Comparison of ENCODE assay signal across 1 cellular context in genomic region chr3:86948840-86949239, GRCh38.
TF ChIP-seq lines count a peak whose summit lies in the region.

No MANE protein-coding gene starts in this region.

TF ChIP-seq in SK-N-SH treated with all-trans-retinoic acid at 6 μM for 48 hours, 23 proteins besides CTCF, POLR2A, EP300 and RAD21 (continued from another document):
- TF ChIP-seq, protein P1, sequence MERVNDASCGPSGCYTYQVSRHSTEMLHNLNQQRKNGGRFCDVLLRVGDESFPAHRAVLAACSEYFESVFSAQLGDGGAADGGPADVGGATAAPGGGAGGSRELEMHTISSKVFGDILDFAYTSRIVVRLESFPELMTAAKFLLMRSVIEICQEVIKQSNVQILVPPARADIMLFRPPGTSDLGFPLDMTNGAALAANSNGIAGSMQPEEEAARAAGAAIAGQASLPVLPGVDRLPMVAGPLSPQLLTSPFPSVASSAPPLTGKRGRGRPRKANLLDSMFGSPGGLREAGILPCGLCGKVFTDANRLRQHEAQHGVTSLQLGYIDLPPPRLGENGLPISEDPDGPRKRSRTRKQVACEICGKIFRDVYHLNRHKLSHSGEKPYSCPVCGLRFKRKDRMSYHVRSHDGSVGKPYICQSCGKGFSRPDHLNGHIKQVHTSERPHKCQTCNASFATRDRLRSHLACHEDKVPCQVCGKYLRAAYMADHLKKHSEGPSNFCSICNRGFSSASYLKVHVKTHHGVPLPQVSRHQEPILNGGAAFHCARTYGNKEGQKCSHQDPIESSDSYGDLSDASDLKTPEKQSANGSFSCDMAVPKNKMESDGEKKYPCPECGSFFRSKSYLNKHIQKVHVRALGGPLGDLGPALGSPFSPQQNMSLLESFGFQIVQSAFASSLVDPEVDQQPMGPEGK (CRISPR knock-in tag; IDR thresholded peaks at IDR 0.05; ENCODE audit: borderline replicate concordance) = no peak
- TF ChIP-seq PPARA (CRISPR knock-in tag; IDR thresholded peaks at IDR 0.05; ENCODE audit: borderline replicate concordance) (no peak), ZNF70 (CRISPR knock-in tag; IDR thresholded peaks at IDR 0.05) (no peak), RARB (CRISPR knock-in tag; IDR thresholded peaks at IDR 0.05) (no peak)
